In the genomic region with DNA sequence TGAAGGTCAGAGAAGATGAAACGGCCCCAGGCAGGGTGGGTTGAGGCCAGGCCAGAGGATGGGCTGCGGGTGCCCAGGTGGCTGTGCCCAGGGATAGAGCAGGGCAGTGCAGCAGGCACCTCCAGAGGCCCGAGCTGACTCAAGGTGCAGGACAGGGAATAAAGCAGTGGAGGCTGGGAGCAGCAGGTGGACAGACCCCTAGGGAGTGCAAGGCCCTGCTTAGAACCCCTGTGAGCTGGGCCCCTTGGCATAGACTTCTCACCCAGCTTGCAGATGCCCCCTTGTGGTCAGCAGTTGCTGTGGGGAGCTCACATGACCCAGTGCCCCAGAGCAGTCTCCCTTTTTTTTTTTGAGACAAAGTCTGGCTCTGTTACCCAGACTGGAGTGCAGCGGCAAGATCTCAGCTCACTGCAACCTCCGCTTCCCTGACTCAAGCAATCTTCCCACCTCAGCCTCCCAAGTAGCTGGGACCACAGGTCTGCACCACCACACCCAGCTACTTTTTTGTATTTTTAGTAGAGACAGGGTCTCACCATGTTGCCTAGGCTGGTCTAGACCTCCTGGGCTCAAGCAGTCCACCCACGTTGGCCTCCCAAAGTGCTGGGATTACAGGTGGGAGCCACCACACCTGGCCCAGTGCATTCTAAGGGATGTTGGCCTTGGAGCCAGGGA, we compare ENCODE assay signal across 8 cellular contexts.
DNase-seq lines count a peak whose midpoint lies in the region; TF ChIP-seq lines count a peak whose summit lies in the region.

No MANE protein-coding gene starts in this region.

- H3K27ac ChIP-seq in CD4-positive, alpha-beta memory T cell (ENCODE audit: low read depth, low read length): no peak overlapping the region

- POLR2A ChIA-PET in CD4-positive, alpha-beta memory T cell (lab: Charles Lee; ENCODE audit: partially characterized antibody): interaction anchor here (0.6 to 1.5 kb wide), 3 partner anchors 193 to 348 kb away, joined by 3 to 5 read pairs (median 4); no protein-coding TSS in a partner anchor

- H3K9me3 Mint-ChIP-seq in CD4-positive, alpha-beta memory T cell: no peaks in the 10 kb centered on the region

- H3K36me3 Mint-ChIP-seq in CD4-positive, alpha-beta memory T cell: no peaks in the 10 kb centered on the region

- CTCF ChIA-PET in CD4-positive, alpha-beta memory T cell (lab: Charles Lee; ENCODE audit: partially characterized antibody): interaction anchor here (0.7 to 3.1 kb wide), 17 partner anchors 9 to 350 kb away, joined by 3 to 32 read pairs (median 4); no protein-coding TSS in a partner anchor

- H3K4me3 ChIP-seq in CD4-positive, alpha-beta memory T cell (ENCODE audit: low read length in 2 of 2): no peak overlapping the region
- no peak overlapping the region for H3K4me3 ChIP-seq in retinal pigment epithelial cell (ENCODE audit: low read length)

- H3K4me1 ChIP-seq in CD4-positive, alpha-beta memory T cell (ENCODE audit: insufficient read depth, low read length): no peaks in the 10 kb centered on the region

- H3K36me3 ChIP-seq in CD4-positive, alpha-beta memory T cell (ENCODE audit: insufficient read depth, low read length): no peaks in the 10 kb centered on the region

- peak; percentile 65 for TF ChIP-seq CTCF in retinal pigment epithelial cell (conservative IDR thresholded peaks at IDR 0.05; ENCODE audit: low read depth, low read length)

- no peak overlapping the region for H3K4me3 Mint-ChIP-seq in CD4-positive, alpha-beta memory T cell

- H3K27me3 Mint-ChIP-seq in CD4-positive, alpha-beta memory T cell: no peaks in the 10 kb centered on the region

- no peaks in the 10 kb centered on the region for H3K9me3 ChIP-seq in CD4-positive, alpha-beta memory T cell (ENCODE audit: control insufficient read depth in 1 of 2, low read length in 2 of 2)

- intact Hi-C loops in CD4-positive, alpha-beta memory T cell (cut with micrococcal nuclease): loop anchor here (1.0 to 10.0 kb wide), 4 partner anchors 142 to 345 kb away; no protein-coding TSS in a partner anchor

- H3K27me3 ChIP-seq in CD4-positive, alpha-beta memory T cell (ENCODE audit: insufficient read depth, low read length): no peaks in the 10 kb centered on the region

- peak overlapping the region in 1 of 7 donors; percentile 65 for H3K27ac Mint-ChIP-seq in CD4-positive, alpha-beta memory T cell

- DNase-seq in CD4-positive, alpha-beta memory T cell: peak; percentile 46 to 62 (median 57)
- DNase-seq in HT-29 (ENCODE audit: low spot score) (peak; percentile 74), RPMI8226 (peak; percentile 77), glomerular visceral epithelial cell (ENCODE audit: extremely low spot score) (peak; percentile 54), retinal pigment epithelial cell (ENCODE audit: low read depth) (peak; percentile 25), SKM-1 treated with dmso at 0.1 percent for 144 hours (lab: John Stamatoyannopoulos, UW; ENCODE audit: unreplicated experiment) (no peak), DMS79 (lab: John Stamatoyannopoulos, UW) (no peak)
- peak; percentile 41 for DNase-seq in activated gamma-delta T cell treated with anti-CD3 and anti-CD28 coated beads, Interleukin-2, amount 50 U/mL, for 16 hours (ENCODE audit: low read depth)

- peaks cover 0 to 4% (median 0%) of the 10 kb centered on the region in 4 donors for H3K4me1 Mint-ChIP-seq in CD4-positive, alpha-beta memory T cell

Comparison
In these comparisons a context has a peak if more than half of its experiments do, and no peak if none do; other contexts are left out.
1. DNase-seq: peak in CD4-positive, alpha-beta memory T cell (5 of 5), HT-29 (single experiment), RPMI8226 (single experiment), activated gamma-delta T cell treated with anti-CD3 and anti-CD28 coated beads, Interleukin-2, amount 50 U/mL, for 16 hours (single experiment), glomerular visceral epithelial cell (single experiment) and retinal pigment epithelial cell (single experiment); none in SKM-1 treated with dmso at 0.1 percent for 144 hours (single experiment) and DMS79 (single experiment).